8 cellular contexts compared by ENCODE assay signal in genomic region chr11:126265801-126266200, GRCh38. TPM values are rescaled to one million over a fixed set of nuclear protein-coding genes. Genes with fewer than 3 reads are reported as not detected.
DNase-seq lines count a peak whose midpoint lies in the region; ATAC-seq and TF ChIP-seq lines count a peak whose summit lies in the region.
"Had no signal": no experiment of that assay in that cellular context is flagged by ENCODE, and none has a peak within 500 bp of the region (broad histone marks: within the 10 kb centered on the region; RNA-seq: fewer than 3 reads in every experiment).

No MANE protein-coding gene starts in this region.

- no peak for ATAC-seq in activated naive CD8-positive, alpha-beta T cell treated with anti-CD3 and anti-CD28 coated beads, Interleukin-2, amount 50 U/mL, for 24 hours

- H3K27ac Mint-ChIP-seq in activated naive CD8-positive, alpha-beta T cell treated with anti-CD3 and anti-CD28 coated beads, Interleukin-2, amount 50 U/mL, for 24 hours = peak overlapping the region; percentile 50
- no peak overlapping the region for H3K27ac Mint-ChIP-seq in neural crest cell (ENCODE audit: unreplicated experiment)

- DNase-seq in DMS 273 (lab: John Stamatoyannopoulos, UW; ENCODE audit: unreplicated experiment) (peak; percentile 7), DMS 273 treated with DMSO at 0.1 percent for 48 hours (lab: John Stamatoyannopoulos, UW) (no peak), neural crest cell (ENCODE audit: low read depth, low spot score) (no peak), COLO829 (ENCODE audit: low spot score) (no peak), NCI-H1417 treated with DMSO at 0.1 percent for 48 hours (lab: John Stamatoyannopoulos, UW) (no peak)
- no peak for DNase-seq in activated naive CD8-positive, alpha-beta T cell treated with anti-CD3 and anti-CD28 coated beads, Interleukin-2, amount 50 U/mL, for 24 hours
- DNase-seq: NCI-H510A treated with DMSO at 0.1 percent for 48 hours, transverse colon had no signal

- no peak overlapping the region for H3K4me3 Mint-ChIP-seq in activated naive CD8-positive, alpha-beta T cell treated with anti-CD3 and anti-CD28 coated beads, Interleukin-2, amount 50 U/mL, for 24 hours
- H3K4me3 Mint-ChIP-seq in neural crest cell = peak overlapping the region; percentile 98

- H3K36me3 Mint-ChIP-seq in activated naive CD8-positive, alpha-beta T cell treated with anti-CD3 and anti-CD28 coated beads, Interleukin-2, amount 50 U/mL, for 24 hours (ENCODE audit: low read depth) = peaks cover 58% of the 10 kb centered on the region
- H3K36me3 Mint-ChIP-seq in neural crest cell (ENCODE audit: low read depth) = peaks cover 16% of the 10 kb centered on the region

- TF ChIP-seq CTCF in neural crest cell (conservative IDR thresholded peaks at IDR 0.05) = no peak

- H3K27me3 Mint-ChIP-seq in activated naive CD8-positive, alpha-beta T cell treated with anti-CD3 and anti-CD28 coated beads, Interleukin-2, amount 50 U/mL, for 24 hours = no peaks in the 10 kb centered on the region
- no peaks in the 10 kb centered on the region for H3K27me3 Mint-ChIP-seq in neural crest cell (ENCODE audit: low read depth)

- H3K4me1 Mint-ChIP-seq in activated naive CD8-positive, alpha-beta T cell treated with anti-CD3 and anti-CD28 coated beads, Interleukin-2, amount 50 U/mL, for 24 hours = peaks cover 35% of the 10 kb centered on the region
- H3K4me1 Mint-ChIP-seq in neural crest cell = peaks cover 27% of the 10 kb centered on the region

- H3K9me3 Mint-ChIP-seq in activated naive CD8-positive, alpha-beta T cell treated with anti-CD3 and anti-CD28 coated beads, Interleukin-2, amount 50 U/mL, for 24 hours = no peaks in the 10 kb centered on the region
- H3K9me3 Mint-ChIP-seq in neural crest cell = no peaks in the 10 kb centered on the region

RNA-seq across cellular contexts. Expression of gene SRPRA, which starts 2.9 kb away (rescaled TPM):
- total RNA-seq in neural crest cell = 70.2 and 74.6 TPM in 2 replicates

RNA-seq across cellular contexts. Expression of gene FOXRED1, which starts 3.2 kb away (rescaled TPM):
- total RNA-seq in neural crest cell = 54.3 and 55.0 TPM in 2 replicates

RNA-seq across cellular contexts. Expression of gene TIRAP, which starts 17.1 kb away (rescaled TPM):
- 9.7 and 10.6 TPM in 2 replicates for total RNA-seq in neural crest cell

RNA-seq across cellular contexts. Expression of gene DCPS, which starts 38.1 kb away (rescaled TPM):
- 22.9 and 23.3 TPM in 2 replicates for total RNA-seq in neural crest cell

RNA-seq across cellular contexts. Expression of gene FAM118B, which starts 54.2 kb away (rescaled TPM):
- total RNA-seq in neural crest cell = 28.4 and 30.1 TPM in 2 replicates
